ENCODE assay signal across 1 cellular context in the genomic region with DNA sequence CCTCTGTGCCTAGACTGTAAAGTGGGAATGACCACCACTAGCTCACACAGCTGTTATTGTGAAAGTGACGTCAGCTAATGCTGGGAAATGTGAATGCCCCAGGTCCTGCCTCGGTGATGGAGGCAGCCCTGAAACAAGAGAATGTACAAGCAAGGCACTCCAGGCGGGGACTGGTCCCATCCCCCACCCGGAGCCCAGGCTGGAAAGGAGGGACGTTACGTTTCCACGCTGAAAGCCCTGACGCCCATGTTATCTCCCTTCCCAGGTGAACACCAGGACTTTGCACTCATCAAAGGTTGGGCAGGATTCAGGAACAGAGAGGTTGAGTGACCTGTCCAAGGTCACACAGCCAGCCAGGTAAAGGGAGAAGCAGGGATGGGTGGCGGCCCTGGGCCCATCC.
TF ChIP-seq lines count a peak whose summit lies in the region.

No MANE protein-coding gene starts in this region.

TF ChIP-seq in IMR-90, 13 proteins besides CTCF, POLR2A, EP300 and RAD21 (continued from another document):
- TF ChIP-seq, protein P1, sequence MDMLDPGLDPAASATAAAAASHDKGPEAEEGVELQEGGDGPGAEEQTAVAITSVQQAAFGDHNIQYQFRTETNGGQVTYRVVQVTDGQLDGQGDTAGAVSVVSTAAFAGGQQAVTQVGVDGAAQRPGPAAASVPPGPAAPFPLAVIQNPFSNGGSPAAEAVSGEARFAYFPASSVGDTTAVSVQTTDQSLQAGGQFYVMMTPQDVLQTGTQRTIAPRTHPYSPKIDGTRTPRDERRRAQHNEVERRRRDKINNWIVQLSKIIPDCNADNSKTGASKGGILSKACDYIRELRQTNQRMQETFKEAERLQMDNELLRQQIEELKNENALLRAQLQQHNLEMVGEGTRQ (IDR thresholded peaks at IDR 0.05; ENCODE audit: low read depth, low read length) = no peak
- no peak for TF ChIP-seq FOS (IDR thresholded peaks at IDR 0.05; ENCODE audit: low read depth, low read length)
- no peak for TF ChIP-seq CEBPB (IDR thresholded peaks at IDR 0.05; ENCODE audit: low read depth, low read length)
- TF ChIP-seq MAFK (IDR thresholded peaks at IDR 0.05; ENCODE audit: low read depth, low read length) = no peak
- TF ChIP-seq BHLHE40 (IDR thresholded peaks at IDR 0.05; ENCODE audit: low read depth, low read length) = no peak
- TF ChIP-seq RCOR1 (IDR thresholded peaks at IDR 0.05; ENCODE audit: insufficient replicate concordance, low read length) = no peak
- TF ChIP-seq SMC3 (IDR thresholded peaks at IDR 0.05; ENCODE audit: low read depth, low read length) = no peak
- TF ChIP-seq NFE2L2 (IDR thresholded peaks at IDR 0.05; ENCODE audit: low read depth, low read length) = no peak
- TF ChIP-seq ELK1 (IDR thresholded peaks at IDR 0.05; ENCODE audit: borderline replicate concordance, low read depth, low read length) = no peak
- TF ChIP-seq MAZ (IDR thresholded peaks at IDR 0.05; ENCODE audit: borderline replicate concordance, low read depth, low read length) = no peak
- no peak for TF ChIP-seq CHD1 (IDR thresholded peaks at IDR 0.05; ENCODE audit: low read depth, low read length)
- no peak for TF ChIP-seq RFX5 (IDR thresholded peaks at IDR 0.05; ENCODE audit: low read depth, low read length)
